ENCODE assay signal across 1 cellular context in genomic region chr20:62386383-62387218, GRCh38.
TF ChIP-seq lines count a peak whose summit lies in the region.

Gene RPS21 (plus strand): TSS chr20:62387103. CDS start chr20:62387339, 236 bp downstream.

TF ChIP-seq in K562, 482 proteins besides CTCF, POLR2A, EP300 and RAD21 (continued from another document and continues in another):
- TF ChIP-seq ZNF280A (IDR thresholded peaks at IDR 0.05; ENCODE audit: low read depth, partially characterized antibody), result no peak
- TF ChIP-seq ASH1L (IDR thresholded peaks at IDR 0.05; ENCODE audit: borderline replicate concordance, low read depth, partially characterized antibody), result no peak
- no peak for TF ChIP-seq NR3C1 (CRISPR knock-in tag; IDR thresholded peaks at IDR 0.05)
- TF ChIP-seq ZNF140 (CRISPR knock-in tag; IDR thresholded peaks at IDR 0.05), result no peak
- peak; percentile 5 for TF ChIP-seq SP2 (IDR thresholded peaks at IDR 0.05; ENCODE audit: extremely low read depth, low read depth, low read length, poor library complexity, severe bottlenecking)
- TF ChIP-seq NRF1 (conservative IDR thresholded peaks at IDR 0.05 in 1 of 2, IDR thresholded peaks at IDR 0.05 in 1 of 2), result peak; percentile 92 to 94
- no peak for TF ChIP-seq MED1 (CRISPR knock-in tag; IDR thresholded peaks at IDR 0.05; ENCODE audit: borderline replicate concordance)
- TF ChIP-seq ZNF124 (CRISPR knock-in tag; IDR thresholded peaks at IDR 0.05), result no peak
- no peak for TF ChIP-seq ZNF407 (IDR thresholded peaks at IDR 0.05; ENCODE audit: low read depth)
- no peak for TF ChIP-seq RBM15 (IDR thresholded peaks at IDR 0.05; ENCODE audit: insufficient read depth, low read length)
- TF ChIP-seq RB1 (IDR thresholded peaks at IDR 0.05; ENCODE audit: low read depth), result peak; percentile 65
- no peak for TF ChIP-seq ZNF133 (CRISPR knock-in tag; IDR thresholded peaks at IDR 0.05)
- no peak for TF ChIP-seq RBM22 (IDR thresholded peaks at IDR 0.05; ENCODE audit: low read depth, low read length, poor library complexity, severe bottlenecking)
- no peak for TF ChIP-seq CHAMP1 (IDR thresholded peaks at IDR 0.05)
- peak; percentile 81 for TF ChIP-seq ETS1 (conservative IDR thresholded peaks at IDR 0.05; ENCODE audit: control insufficient read depth, low read depth, low read length)
- no peak for TF ChIP-seq IRF9 (tag; IDR thresholded peaks at IDR 0.05)
- TF ChIP-seq FOS (IDR thresholded peaks at IDR 0.05; ENCODE audit: extremely low read depth, insufficient read length), result no peak
- TF ChIP-seq RBM25 (IDR thresholded peaks at IDR 0.05; ENCODE audit: low read depth, low read length, severe bottlenecking), result no peak
- peak; percentile 38; the same call in 1 of the 2 replicates for TF ChIP-seq CEBPG (CRISPR knock-in tag; IDR thresholded peaks at IDR 0.05)
- no peak for TF ChIP-seq CEBPG (tag; conservative IDR thresholded peaks at IDR 0.05 in 1 of 2, IDR thresholded peaks at IDR 0.05 in 1 of 2)
- TF ChIP-seq TSC22D4 (tag; IDR thresholded peaks at IDR 0.05), result no peak
- no peak for TF ChIP-seq MBD1 (CRISPR knock-in tag; IDR thresholded peaks at IDR 0.05)
- peak; percentile 88 for TF ChIP-seq CXXC5 (CRISPR knock-in tag; IDR thresholded peaks at IDR 0.05)
- peak; percentile 53; the same call in 1 of the 2 replicates for TF ChIP-seq ELF4 (CRISPR knock-in tag; IDR thresholded peaks at IDR 0.05)
- TF ChIP-seq KLF6 (CRISPR knock-in tag; IDR thresholded peaks at IDR 0.05; ENCODE audit: borderline replicate concordance), result no peak
- no peak for TF ChIP-seq ZNF174 (CRISPR knock-in tag; IDR thresholded peaks at IDR 0.05)
- TF ChIP-seq SNAPC5 (CRISPR knock-in tag; IDR thresholded peaks at IDR 0.05), result no peak
- TF ChIP-seq HMG20B (CRISPR knock-in tag; IDR thresholded peaks at IDR 0.05), result no peak
- TF ChIP-seq ADNP (tag; IDR thresholded peaks at IDR 0.05), result no peak
- TF ChIP-seq GTF2B (IDR thresholded peaks at IDR 0.05; ENCODE audit: extremely low read depth, insufficient read length), result peak; percentile 17
- TF ChIP-seq MCM2 (IDR thresholded peaks at IDR 0.05; ENCODE audit: low read depth), result no peak
- no peak for TF ChIP-seq ZSCAN32 (CRISPR knock-in tag; IDR thresholded peaks at IDR 0.05)
- TF ChIP-seq ARID1B (IDR thresholded peaks at IDR 0.05), result peak; percentile 11; the same call in 1 of the 2 replicates
- no peak for TF ChIP-seq CREBBP (IDR thresholded peaks at IDR 0.05; ENCODE audit: low read depth, low read length)
- TF ChIP-seq RBFOX2 (IDR thresholded peaks at IDR 0.05; ENCODE audit: low read depth, low read length), result peak; percentile 93
- TF ChIP-seq CCNT2 (IDR thresholded peaks at IDR 0.05; ENCODE audit: borderline replicate concordance, extremely low read depth, insufficient read length, low read depth, low read length), result no peak
- no peak for TF ChIP-seq PPARD (CRISPR knock-in tag; IDR thresholded peaks at IDR 0.05)
- TF ChIP-seq SLC30A9 (CRISPR knock-in tag; IDR thresholded peaks at IDR 0.05), result no peak
- no peak for TF ChIP-seq ZNF197 (CRISPR knock-in tag; IDR thresholded peaks at IDR 0.05; ENCODE audit: low read depth)
- no peak for TF ChIP-seq ESRRB (CRISPR knock-in tag; IDR thresholded peaks at IDR 0.05; ENCODE audit: borderline replicate concordance)
- no peak for TF ChIP-seq IFI16 (CRISPR knock-in tag; IDR thresholded peaks at IDR 0.05)
- TF ChIP-seq YBX1 (IDR thresholded peaks at IDR 0.05), result no peak
- no peak for TF ChIP-seq CGGBP1 (CRISPR knock-in tag; IDR thresholded peaks at IDR 0.05)
- TF ChIP-seq KLF16 (IDR thresholded peaks at IDR 0.05), result no peak
- no peak for TF ChIP-seq TFAM (CRISPR knock-in tag; conservative IDR thresholded peaks at IDR 0.05)
- 0 out of 2 replicates have a peak, but pooled peaks have one; percentile 59 for TF ChIP-seq GTF2F1 (IDR thresholded peaks at IDR 0.05; ENCODE audit: low read depth, low read length)
- TF ChIP-seq HDGF (IDR thresholded peaks at IDR 0.05), result no peak
- TF ChIP-seq BRD4 (IDR thresholded peaks at IDR 0.05), result no peak; the same call in 1 of the 2 replicates
- no peak for TF ChIP-seq ZEB2 (IDR thresholded peaks at IDR 0.05)
